ENCODE assay signal across 18 cellular contexts in the genomic region with DNA sequence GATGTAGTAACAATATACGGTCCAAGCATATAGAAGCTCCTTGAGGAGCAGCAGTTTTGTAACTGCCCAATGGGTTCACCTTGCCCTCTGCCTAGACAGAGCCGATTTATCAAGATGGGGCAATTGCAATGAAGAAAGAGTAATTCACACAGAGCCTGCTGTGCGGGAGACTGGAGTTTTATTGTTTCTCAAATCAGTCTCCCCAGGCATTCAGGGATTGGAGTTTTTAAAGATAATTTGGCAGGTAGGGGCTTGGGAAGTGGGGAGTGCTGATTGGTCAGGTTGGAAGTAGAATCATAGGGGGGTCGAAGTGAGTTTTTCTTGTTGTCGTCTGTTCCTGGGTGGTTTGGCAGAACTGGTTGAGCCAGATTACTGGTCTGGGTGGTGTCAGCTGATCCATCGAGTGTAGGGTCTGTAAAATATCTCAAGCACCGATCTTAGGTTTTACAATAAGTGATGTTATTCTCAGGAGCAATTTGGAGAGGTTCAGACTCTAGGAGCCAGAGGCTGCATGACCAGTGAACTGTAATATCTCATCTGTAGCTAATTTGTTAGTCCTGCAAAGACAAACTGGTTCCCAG. TPM values are rescaled to one million over a fixed set of nuclear protein-coding genes. Genes with fewer than 3 reads are reported as not detected.
DNase-seq lines count a peak whose midpoint lies in the region; ATAC-seq and TF ChIP-seq lines count a peak whose summit lies in the region.
"Had no signal": no experiment of that assay in that cellular context is flagged by ENCODE, and none has a peak within 500 bp of the region (broad histone marks: within the 10 kb centered on the region; RNA-seq: fewer than 3 reads in every experiment).

No MANE protein-coding gene starts in this region.

- TF ChIP-seq CTCF in thyroid gland (IDR thresholded peaks at IDR 0.05), result no peak

- no peaks in the 10 kb centered on the region for H3K27me3 Mint-ChIP-seq in dendritic cell treated with granulocyte-macrophage colony-stimulating factor and Interleukin-4, amounts not matched to agents 40 ng/mL and 50 ng/mL, for 4 days

- H3K4me3 Mint-ChIP-seq in dendritic cell treated with granulocyte-macrophage colony-stimulating factor and Interleukin-4, amounts not matched to agents 40 ng/mL and 50 ng/mL, for 4 days, result no peak overlapping the region
- H3K4me3 Mint-ChIP-seq: CD4-positive, alpha-beta memory T cell had no signal

- peak; percentile 37 for DNase-seq in HT-29 (ENCODE audit: low spot score)
- peak; percentile 38 to 55 for DNase-seq in thyroid gland
- DNase-seq in mesenteric fat pad (ENCODE audit: low spot score), result no peak
- no peak for DNase-seq in NCI-H510A (lab: John Stamatoyannopoulos, UW)
- DNase-seq: BE2C; CD4-positive, alpha-beta memory T cell; DND-41; GF-D8; GM23248; MV-4-11; NCI-H1417 treated with DMSO at 0.1 percent for 48 hours; NCI-H2081; NCI-H2227 treated with DMSO at 0.1 percent for 48 hours; NCI-H526 had no signal

- H3K9ac ChIP-seq in iPS-20b (ENCODE audit: low read depth, low read length), result no peak overlapping the region
- H3K9ac ChIP-seq: GM23248 had no signal

- H3K4me1 ChIP-seq in iPS-20b (ENCODE audit: insufficient read depth, low read length), result peaks cover 27% of the 10 kb centered on the region
- H3K4me1 ChIP-seq in thyroid gland, result peaks cover 13 to 18% of the 10 kb centered on the region in 2 donors
- H3K4me1 ChIP-seq: BE2C had no signal

- H3K4me3 ChIP-seq in iPS-20b (ENCODE audit: low read length) (peak overlapping the region; percentile 40), thyroid gland (replicated peaks in 1 of 3) (no peak overlapping the region)
- H3K4me3 ChIP-seq: GM23248, SK-N-MC had no signal

- H3K9me3 ChIP-seq in iPS-20b (ENCODE audit: insufficient read depth, low read depth, low read length), result no peaks in the 10 kb centered on the region
- H3K9me3 ChIP-seq in thyroid gland, result no peaks in the 10 kb centered on the region
- H3K9me3 ChIP-seq: BE2C had no signal

- H3K27ac Mint-ChIP-seq in dendritic cell treated with granulocyte-macrophage colony-stimulating factor and Interleukin-4, amounts not matched to agents 40 ng/mL and 50 ng/mL, for 4 days, result peak overlapping the region; percentile 3
- H3K27ac Mint-ChIP-seq: CD4-positive, alpha-beta memory T cell had no signal

- H3K27ac ChIP-seq in iPS-20b (ENCODE audit: low read length) (no peak overlapping the region), thyroid gland (peak overlapping the region in 2 of 3 donors; percentile 9 to 41)
- H3K27ac ChIP-seq: GM23248, SK-N-MC had no signal

- ATAC-seq in HG02571 (IDR thresholded peaks at IDR 0.05; ENCODE audit: unreplicated experiment), result no peak

- H3K27me3 ChIP-seq in iPS-20b (ENCODE audit: insufficient read depth, low read length) (no peaks in the 10 kb centered on the region; the same call in 1 of the 2 replicates), thyroid gland (no peaks in the 10 kb centered on the region)

- H3K36me3 ChIP-seq in iPS-20b (ENCODE audit: insufficient read depth, low read depth, low read length) (no peaks in the 10 kb centered on the region), thyroid gland (no peaks in the 10 kb centered on the region)
- H3K36me3 ChIP-seq: BE2C had no signal

- 20 to 25% methylated on average over 7 of the region's 7 CpGs for WGBS in thyroid gland, 2 donors

- no peaks in the 10 kb centered on the region for H3K9me3 Mint-ChIP-seq in dendritic cell treated with granulocyte-macrophage colony-stimulating factor and Interleukin-4, amounts not matched to agents 40 ng/mL and 50 ng/mL, for 4 days

- TF ChIP-seq POLR2A in thyroid gland (IDR thresholded peaks at IDR 0.05), result no peak

- H3K36me3 Mint-ChIP-seq in dendritic cell treated with granulocyte-macrophage colony-stimulating factor and Interleukin-4, amounts not matched to agents 40 ng/mL and 50 ng/mL, for 4 days (ENCODE audit: low read depth), result no peaks in the 10 kb centered on the region
- H3K36me3 Mint-ChIP-seq: CD4-positive, alpha-beta memory T cell had no signal

- intact Hi-C loops in dendritic cell treated with granulocyte-macrophage colony-stimulating factor and Interleukin-4, amounts not matched to agents 40 ng/mL and 50 ng/mL, for 4 days (cut with micrococcal nuclease), result loop anchor here (10.0 kb wide), 1 partner anchor 433 kb away; no protein-coding TSS in a partner anchor
- intact Hi-C loops in thyroid gland (cut with DNase I), result no loop called here

- H3K4me1 Mint-ChIP-seq in dendritic cell treated with granulocyte-macrophage colony-stimulating factor and Interleukin-4, amounts not matched to agents 40 ng/mL and 50 ng/mL, for 4 days (ENCODE audit: low read depth), result peaks cover 50% of the 10 kb centered on the region

RNA-seq across cellular contexts. Expression of gene SERPINA1, which starts 9.6 kb away (rescaled TPM):
- total RNA-seq in HT-29 (2014; rRNA removed; shearing (Covaris generic)), result 304 and 307 TPM in 2 replicates
- total RNA-seq in thyroid gland, result 10 to 100 TPM; 10.5 to 25.4 (median 18.9) TPM
- total RNA-seq in mesenteric fat pad, result 41.6 TPM

RNA-seq across cellular contexts. Expression of gene SERPINA2, which starts 31.5 kb away (rescaled TPM):
- total RNA-seq in HT-29 (2014; rRNA removed; shearing (Covaris generic)), result not detected in 2 replicates
- total RNA-seq in thyroid gland (not detected), mesenteric fat pad (not detected)
- total RNA-seq: CD4-positive, alpha-beta memory T cell; GM23248 had no signal

RNA-seq across cellular contexts. Expression of gene SERPINA11, which starts 54.6 kb away (rescaled TPM):
- not detected in 2 replicates for total RNA-seq in HT-29 (2014; rRNA removed; shearing (Covaris generic))
- total RNA-seq in thyroid gland (not detected), mesenteric fat pad (not detected)
- total RNA-seq: CD4-positive, alpha-beta memory T cell; GM23248 had no signal

Comparison
In these comparisons a context has a peak if more than half of its experiments do, and no peak if none do; other contexts are left out.
1. DNase-seq: peak in HT-29 (single experiment) and thyroid gland (2 of 2); none in mesenteric fat pad (single experiment) and NCI-H510A (single experiment).